In genomic region chr16:1331712-1332617, GRCh38 we compare ENCODE assay signal across 9 cellular contexts. TPM values are rescaled to one million over a fixed set of nuclear protein-coding genes. Genes with fewer than 3 reads are reported as not detected.
DNase-seq lines count a peak whose midpoint lies in the region; ATAC-seq and TF ChIP-seq lines count a peak whose summit lies in the region.
"Had no signal": no experiment of that assay in that cellular context is flagged by ENCODE, and none has a peak within 500 bp of the region (broad histone marks: within the 10 kb centered on the region; RNA-seq: fewer than 3 reads in every experiment).

No MANE protein-coding gene starts in this region.

- no peaks in the 10 kb centered on the region for H3K9me3 Mint-ChIP-seq in activated naive CD8-positive, alpha-beta T cell treated with anti-CD3 and anti-CD28 coated beads for 36 hours

- no peaks in the 10 kb centered on the region for H3K9me2 ChIP-seq in hepatocyte (replicated peaks; ENCODE audit: insufficient read depth)

- TF ChIP-seq CTCF in hepatocyte (IDR thresholded peaks at IDR 0.05; ENCODE audit: poor library complexity) = no peak

- no peaks in the 10 kb centered on the region for H3K36me3 Mint-ChIP-seq in activated naive CD8-positive, alpha-beta T cell treated with anti-CD3 and anti-CD28 coated beads for 36 hours

- H4K20me1 ChIP-seq in hepatocyte (ENCODE audit: insufficient read depth, poor library complexity, severe bottlenecking) = no peaks in the 10 kb centered on the region

- H3K4me1 Mint-ChIP-seq in activated naive CD8-positive, alpha-beta T cell treated with anti-CD3 and anti-CD28 coated beads for 36 hours = peaks cover 16% of the 10 kb centered on the region

- H3K4me2 ChIP-seq in hepatocyte (peak overlapping the region; percentile 78), skeletal muscle satellite cell (ENCODE audit: low read length) (peak overlapping the region; percentile 73)

- peaks cover 39% of the 10 kb centered on the region for H3K27me3 Mint-ChIP-seq in activated naive CD8-positive, alpha-beta T cell treated with anti-CD3 and anti-CD28 coated beads for 36 hours

- H3K36me3 ChIP-seq in hepatocyte (replicated peaks; ENCODE audit: insufficient read depth, low read depth) (no peaks in the 10 kb centered on the region), skeletal muscle satellite cell (ENCODE audit: insufficient read depth, low read length) (no peaks in the 10 kb centered on the region)
- H3K36me3 ChIP-seq: SJSA1 had no signal

- no peak overlapping the region for H3K27ac ChIP-seq in hepatocyte
- H3K27ac ChIP-seq: SJSA1 had no signal

- H3K9me3 ChIP-seq in hepatocyte (ENCODE audit: low read depth) (no peaks in the 10 kb centered on the region), skeletal muscle satellite cell (replicated peaks; ENCODE audit: low read length) (no peaks in the 10 kb centered on the region)

- no peak overlapping the region for H3K9ac ChIP-seq in skeletal muscle satellite cell (ENCODE audit: low read depth, low read length)

- 5% methylated on average over 33 of the region's 34 CpGs for WGBS in hepatocyte (ENCODE audit: low lambda C conversion rate, missing lambda C conversion rate)

- ATAC-seq in GM18519 (IDR thresholded peaks at IDR 0.05; ENCODE audit: low FRiP score, unreplicated experiment) = no peak
- no peak for ATAC-seq in GM21529 (IDR thresholded peaks at IDR 0.05; ENCODE audit: unreplicated experiment)

- peak overlapping the region; percentile 7 for H2AFZ ChIP-seq in hepatocyte

- DNase-seq in DMS153 (lab: John Stamatoyannopoulos, UW) = peak; percentile 91
- peak; percentile 66 for DNase-seq in H4 (ENCODE audit: low spot score)
- DNase-seq in NCI-H748 treated with DMSO at 0.1 percent for 48 hours (lab: John Stamatoyannopoulos, UW) = peak; percentile 82
- DNase-seq in activated naive CD8-positive, alpha-beta T cell treated with anti-CD3 and anti-CD28 coated beads for 36 hours = peak; percentile 56
- peak; percentile 89 for DNase-seq in hepatocyte (ENCODE audit: low spot score)

- H3K79me2 ChIP-seq in hepatocyte = no peaks in the 10 kb centered on the region

- H3K27me3 ChIP-seq in hepatocyte (peaks cover 56% of the 10 kb centered on the region), skeletal muscle satellite cell (ENCODE audit: control insufficient read depth, insufficient read depth, low read length) (peaks cover 56% of the 10 kb centered on the region)

- H3K4me3 ChIP-seq in hepatocyte (no peak overlapping the region), skeletal muscle satellite cell (ENCODE audit: low read length) (peak overlapping the region; percentile 52)
- H3K4me3 ChIP-seq: SJSA1 had no signal

- H3K4me3 Mint-ChIP-seq in activated naive CD8-positive, alpha-beta T cell treated with anti-CD3 and anti-CD28 coated beads for 36 hours = no peak overlapping the region

- H3K4me1 ChIP-seq in hepatocyte (ENCODE audit: insufficient read depth) (peaks cover 25% of the 10 kb centered on the region), skeletal muscle satellite cell (ENCODE audit: control insufficient read depth, insufficient read depth, low read length) (peaks cover 18% of the 10 kb centered on the region)

- no peak overlapping the region for H3K27ac Mint-ChIP-seq in activated naive CD8-positive, alpha-beta T cell treated with anti-CD3 and anti-CD28 coated beads for 36 hours

RNA-seq across cellular contexts. Expression of gene BAIAP3, which starts 1.5 kb away (rescaled TPM):
- total RNA-seq in H4 (2014; rRNA removed; shearing (Covaris generic)) = 0.06 and 1.3 TPM in 2 replicates
- under 1 TPM; 0.12 to 0.46 TPM for total RNA-seq in activated naive CD8-positive, alpha-beta T cell treated with anti-CD3 and anti-CD28 coated beads for 36 hours
- 1.8 and 3.0 TPM in 2 replicates for total RNA-seq in hepatocyte
- 2.4 and 5.5 TPM in 2 replicates for polyA plus RNA-seq in hepatocyte
- total RNA-seq in skeletal muscle satellite cell (2012; rRNA removed) = 1.1 TPM in 1 of 2 replicates, not detected in the other

RNA-seq across cellular contexts. Expression of gene TSR3, which starts 19.7 kb away (rescaled TPM):
- total RNA-seq in H4 (2014; rRNA removed; shearing (Covaris generic)) = 41.5 and 53.8 TPM in 2 replicates
- total RNA-seq in activated naive CD8-positive, alpha-beta T cell treated with anti-CD3 and anti-CD28 coated beads for 36 hours = 10 to 100 TPM; 80.3 to 82.6 TPM
- 65.5 and 73.0 TPM in 2 replicates for total RNA-seq in hepatocyte
- 137 and 138 TPM in 2 replicates for polyA plus RNA-seq in hepatocyte
- 48.7 and 60.5 TPM in 2 replicates for total RNA-seq in skeletal muscle satellite cell (2012; rRNA removed)

RNA-seq across cellular contexts. Expression of gene GNPTG, which starts 19.8 kb away (rescaled TPM):
- total RNA-seq in H4 (2014; rRNA removed; shearing (Covaris generic)) = 27.9 and 37.1 TPM in 2 replicates
- total RNA-seq in activated naive CD8-positive, alpha-beta T cell treated with anti-CD3 and anti-CD28 coated beads for 36 hours = 10 to 100 TPM; 19.2 to 19.7 TPM
- 70.1 and 76.6 TPM in 2 replicates for total RNA-seq in hepatocyte
- 133 and 161 TPM in 2 replicates for polyA plus RNA-seq in hepatocyte
- 27.1 and 47.0 TPM in 2 replicates for total RNA-seq in skeletal muscle satellite cell (2012; rRNA removed)

RNA-seq across cellular contexts. Expression of gene UBE2I, which starts 22.5 kb away (rescaled TPM):
- 77.4 and 121 TPM in 2 replicates for total RNA-seq in H4 (2014; rRNA removed; shearing (Covaris generic))
- 100 to 1,000 TPM; 280 to 282 TPM for total RNA-seq in activated naive CD8-positive, alpha-beta T cell treated with anti-CD3 and anti-CD28 coated beads for 36 hours
- 76.0 and 78.8 TPM in 2 replicates for total RNA-seq in hepatocyte
- 150 and 183 TPM in 2 replicates for polyA plus RNA-seq in hepatocyte
- 61.9 and 64.4 TPM in 2 replicates for total RNA-seq in skeletal muscle satellite cell (2012; rRNA removed)
